ENCODE assay signal across 8 cellular contexts in genomic region chr2:12716250-12717190, GRCh38. TPM values are rescaled to one million over a fixed set of nuclear protein-coding genes. Genes with fewer than 3 reads are reported as not detected.
DNase-seq lines count a peak whose midpoint lies in the region; TF ChIP-seq lines count a peak whose summit lies in the region.

Gene TRIB2, plus strand, starts transcription at chr2:12716936. Its CDS starts 1,372 bp downstream, at chr2:12718308.

- H3K4me1 ChIP-seq in GM23248 (ENCODE audit: insufficient read depth) (peaks cover 32% of the 10 kb centered on the region), Loucy (ENCODE audit: insufficient read depth, low read length, poor library complexity, severe bottlenecking) (peaks cover 45% of the 10 kb centered on the region), SJSA1 (replicated peaks) (peaks cover 45% of the 10 kb centered on the region), stomach (peaks cover 30 to 48% (median 40%) of the 10 kb centered on the region in 4 donors)

- peak within 1 kb of the TSS; percentile 98 for H3K4me3 Mint-ChIP-seq in neural crest cell

- no peaks in the 10 kb centered on the region for H3K27me3 Mint-ChIP-seq in neural crest cell (ENCODE audit: low read depth)

- no peaks in the 10 kb centered on the region for H4K20me1 ChIP-seq in GM23248 (ENCODE audit: insufficient read depth)
- H4K20me1 ChIP-seq in Loucy (ENCODE audit: insufficient read depth, low read length, poor library complexity, severe bottlenecking): peaks cover 14% of the 10 kb centered on the region

- peaks cover 54% of the 10 kb centered on the region for H3F3A ChIP-seq in GM23248 (ENCODE audit: insufficient read depth)
- H3F3A ChIP-seq in Loucy (ENCODE audit: low read depth): no peaks in the 10 kb centered on the region

- H3K4me3 ChIP-seq in GM23248 (peak within 1 kb of the TSS; percentile 98), Loucy (ENCODE audit: low read length, poor library complexity, severe bottlenecking) (peak within 1 kb of the TSS; percentile 76), SJSA1 (peak within 1 kb of the TSS; percentile 79), foreskin fibroblast (ENCODE audit: low read depth in 1 of 2, low read length in 2 of 2) (peak within 1 kb of the TSS; percentile 78 to 85), stomach (peak within 1 kb of the TSS; percentile 69 to 87 (median 72))

- in situ Hi-C loops in GM23248 (cut with MboI): loop anchor here (10.0 kb wide), 3 partner anchors 288 to 882 kb away; no protein-coding TSS in a partner anchor

- H3K9ac ChIP-seq in GM23248: peak within 1 kb of the TSS; percentile 86
- H3K9ac ChIP-seq in Loucy (ENCODE audit: low read depth, low read length, poor library complexity, severe bottlenecking): peak within 1 kb of the TSS; percentile 85

- H3K9me3 ChIP-seq in GM23248 (ENCODE audit: low read depth) (no peaks in the 10 kb centered on the region), Loucy (ENCODE audit: insufficient read depth, low read depth, low read length) (no peaks in the 10 kb centered on the region), SJSA1 (replicated peaks) (no peaks in the 10 kb centered on the region), stomach (no peaks in the 10 kb centered on the region)

- H3K4me2 ChIP-seq in GM23248 (ENCODE audit: unreplicated experiment) (peak within 1 kb of the TSS; percentile 92), Loucy (ENCODE audit: low read depth, low read length, poor library complexity, severe bottlenecking) (peak within 1 kb of the TSS; percentile 82)

- H3K36me3 ChIP-seq in GM23248 (ENCODE audit: low read depth) (no peaks in the 10 kb centered on the region; the same call in 1 of the 2 replicates), Loucy (ENCODE audit: insufficient read depth, low read length) (no peaks in the 10 kb centered on the region), SJSA1 (peaks cover 8% of the 10 kb centered on the region), stomach (no peaks in the 10 kb centered on the region)

- TF ChIP-seq EP300 in stomach (IDR thresholded peaks at IDR 0.05): no peak

- peak; percentile 67 for DNase-seq in DMS153 treated with DMSO at 0.1 percent for 48 hours (lab: John Stamatoyannopoulos, UW; ENCODE audit: unreplicated experiment)
- DNase-seq in GM23248: peak; percentile 90
- peak; percentile 83 to 90 for DNase-seq in SJSA1 (ENCODE audit: low read depth in 1 of 2, low spot score in 2 of 2)
- peak; percentile 87 for DNase-seq in activated gamma-delta T cell treated with anti-CD3 and anti-CD28 coated beads, Interleukin-2, amount 50 U/mL, for 16 hours (ENCODE audit: low read depth)
- peak; percentile 90 to 96 for DNase-seq in foreskin fibroblast
- DNase-seq in neural crest cell (ENCODE audit: low read depth, low spot score): peak; percentile 69
- DNase-seq in stomach: peak; percentile 93

- 6 to 8% methylated on average over 56 to 73 of the region's 90 CpGs for WGBS in GM23248 (ENCODE audit: low coverage in 1 of 2, low lambda C conversion rate in 2 of 2, missing lambda C conversion rate in 2 of 2), 2 experiments
- WGBS in stomach, 5 donors: 1% methylated on average over 40 to 90 of the region's 90 CpGs

- TF ChIP-seq POLR2A in stomach (IDR thresholded peaks at IDR 0.05): peak in 2 of 4 donors; percentile 58 to 63

- H3K9me3 Mint-ChIP-seq in neural crest cell: no peaks in the 10 kb centered on the region

- peak within 1 kb of the TSS; percentile 66 for H3K27ac ChIP-seq in GM23248
- peak within 1 kb of the TSS; percentile 79 for H3K27ac ChIP-seq in SJSA1
- peak within 1 kb of the TSS; percentile 92 to 97 (median 95) for H3K27ac ChIP-seq in stomach

- H3K27me3 ChIP-seq in GM23248 (replicated peaks; ENCODE audit: insufficient read depth) (no peaks in the 10 kb centered on the region), Loucy (ENCODE audit: insufficient read depth, low read length, poor library complexity, severe bottlenecking) (no peaks in the 10 kb centered on the region), SJSA1 (replicated peaks) (no peaks in the 10 kb centered on the region), stomach (peaks cover 0 to 14% (median 0%) of the 10 kb centered on the region in 3 donors)

- peak within 1 kb of the TSS; percentile 79 for H2AFZ ChIP-seq in GM23248
- peak within 1 kb of the TSS; percentile 89 for H2AFZ ChIP-seq in Loucy (ENCODE audit: low read length)

- H3K79me2 ChIP-seq in GM23248 (ENCODE audit: insufficient read depth) (peaks cover 38% of the 10 kb centered on the region), Loucy (ENCODE audit: insufficient read depth, low read length) (peaks cover 45% of the 10 kb centered on the region)

- intact Hi-C loops in stomach (cut with DNase I; ENCODE audit: low total_unique reads): loop anchor here (10.0 kb wide), 1 partner anchor 882 kb away; no protein-coding TSS in a partner anchor

- peak within 1 kb of the TSS; percentile 99 for H3K27ac Mint-ChIP-seq in neural crest cell (ENCODE audit: unreplicated experiment)

- H3K4me1 Mint-ChIP-seq in neural crest cell: peaks cover 46% of the 10 kb centered on the region

- peak; percentile 14; the same call in 1 of the 2 replicates for TF ChIP-seq CTCF in Loucy (conservative IDR thresholded peaks at IDR 0.05; ENCODE audit: low read length)
- no peak for TF ChIP-seq CTCF in foreskin fibroblast (IDR thresholded peaks at IDR 0.05; ENCODE audit: low read depth, low read length)
- peak; percentile 31 for TF ChIP-seq CTCF in neural crest cell (conservative IDR thresholded peaks at IDR 0.05)
- TF ChIP-seq CTCF in stomach (IDR thresholded peaks at IDR 0.05): peak in 2 of 7 experiments; percentile 5 to 8

- H3K36me3 Mint-ChIP-seq in neural crest cell (ENCODE audit: low read depth): no peaks in the 10 kb centered on the region

- H3K9me2 ChIP-seq in GM23248 (ENCODE audit: insufficient read depth): no peaks in the 10 kb centered on the region
- no peaks in the 10 kb centered on the region for H3K9me2 ChIP-seq in Loucy (replicated peaks; ENCODE audit: low read depth, low read length)

RNA-seq across cellular contexts. Expression of gene TRIB2, which starts in this region (rescaled TPM):
- 43.8 and 46.9 TPM in 2 replicates for total RNA-seq in GM23248 (2014; rRNA removed; shearing (Covaris generic))
- polyA plus RNA-seq in GM23248 (2016; fragmentation: Nextera tagmentation; extraction: Ambion mirVana): 31.5 and 32.1 TPM in 2 replicates
- total RNA-seq in SJSA1 (2014; rRNA removed; shearing (Covaris generic)): 16.4 and 36.9 TPM in 2 replicates
- 73.6 and 74.3 TPM in 2 replicates for total RNA-seq in neural crest cell
- 100 to 1,000 TPM in 2 of 5 donors, 10 to 100 TPM in 2, 1 to 10 TPM in 1; 6.4 to 226 (median 91.0) TPM for total RNA-seq in stomach
- polyA plus RNA-seq in stomach: 10 to 100 TPM; 26.4 to 33.6 (median 29.8) TPM

Comparison
In these comparisons a context has a peak if more than half of its experiments do, and no peak if none do; other contexts are left out.
1. Peak in every context shown above with its lines: DNase-seq, H3K4me3 ChIP-seq and H3K27ac ChIP-seq.